Comparison of ENCODE assay signal across 9 cellular contexts in the genomic region with DNA sequence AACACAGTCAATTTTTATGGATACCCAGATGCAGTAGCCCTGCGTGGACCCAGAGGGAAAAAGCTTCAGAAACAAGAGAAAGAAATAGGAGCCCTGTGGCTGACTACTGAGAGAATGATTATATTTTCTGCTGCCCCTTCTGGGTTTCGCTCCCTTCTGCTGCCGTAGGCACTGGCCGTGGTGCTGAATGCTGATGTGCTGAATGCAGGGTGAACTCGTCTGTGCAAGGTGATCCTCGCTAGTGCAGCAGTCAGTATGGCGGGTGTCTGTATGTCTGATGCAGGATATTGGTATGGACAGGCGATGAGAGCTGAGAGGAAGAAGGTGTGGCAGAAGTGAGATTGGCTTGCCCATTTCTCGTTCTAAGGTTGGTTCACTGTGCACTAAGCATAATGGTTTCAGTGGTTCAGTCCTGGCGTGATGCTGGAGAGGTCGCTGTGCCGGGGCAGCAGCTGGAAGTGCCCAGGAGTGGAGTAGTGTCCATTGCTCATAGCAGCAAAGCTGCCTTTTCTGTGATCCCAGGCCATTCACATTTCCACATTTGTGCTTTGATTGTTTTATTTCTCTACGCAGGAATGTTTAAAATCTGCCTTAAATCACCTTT.
A peak's percentile ranks its signal among the peaks of the same experiment; 100 is the strongest.
DNase-seq lines count a peak whose midpoint lies in the region; FAIRE-seq and TF ChIP-seq lines count a peak whose summit lies in the region.
"Had no signal": no experiment of that assay in that cellular context is flagged by ENCODE, and none has a peak within 500 bp of the region (broad histone marks: within the 10 kb centered on the region; RNA-seq: fewer than 3 reads in every experiment).

No MANE protein-coding gene starts in this region.

- no peaks in the 10 kb centered on the region for H3K9me3 Mint-ChIP-seq in activated T-helper 2 cell treated with anti-CD3 and anti-CD28 coated beads, Interferon-gamma antibody, Interleukin-2, Interleukin-4, amounts not matched to agents 10 μg/mL and 5 μg/mL and 100 μg/mL, durations not matched to agents 14 hours and 24 hours and 36 hours

- H3K27ac Mint-ChIP-seq in activated T-helper 2 cell treated with anti-CD3 and anti-CD28 coated beads, Interferon-gamma antibody, Interleukin-2, Interleukin-4, amounts not matched to agents 10 μg/mL and 5 μg/mL and 100 μg/mL, durations not matched to agents 14 hours and 24 hours and 36 hours, result no peak overlapping the region

- TF ChIP-seq POLR2A in H54 (IDR thresholded peaks at IDR 0.05; ENCODE audit: low read depth, low read length) (no peak), NB4 (IDR thresholded peaks at IDR 0.05; ENCODE audit: extremely low read depth, insufficient read length) (no peak)

- H3K4me3 ChIP-seq in NB4 (ENCODE audit: low read depth, low read length) (no peak overlapping the region), cardiac fibroblast (replicated peaks in 1 of 2; ENCODE audit: low read depth in 2 of 2, low read length in 2 of 2) (no peak overlapping the region)

- H3K36me3 Mint-ChIP-seq in activated T-helper 2 cell treated with anti-CD3 and anti-CD28 coated beads, Interferon-gamma antibody, Interleukin-2, Interleukin-4, amounts not matched to agents 10 μg/mL and 5 μg/mL and 100 μg/mL, durations not matched to agents 14 hours and 24 hours and 36 hours (ENCODE audit: low read depth), result no peaks in the 10 kb centered on the region

- FAIRE-seq in H54 (lab: Jason Lieb, UNC), result no peak
- FAIRE-seq: GM18507 had no signal

- no peaks in the 10 kb centered on the region for H3K4me1 Mint-ChIP-seq in activated T-helper 2 cell treated with anti-CD3 and anti-CD28 coated beads, Interferon-gamma antibody, Interleukin-2, Interleukin-4, amounts not matched to agents 10 μg/mL and 5 μg/mL and 100 μg/mL, durations not matched to agents 14 hours and 24 hours and 36 hours (ENCODE audit: low read depth)

- no peak overlapping the region for H3K4me3 Mint-ChIP-seq in activated T-helper 2 cell treated with anti-CD3 and anti-CD28 coated beads, Interferon-gamma antibody, Interleukin-2, Interleukin-4, amounts not matched to agents 10 μg/mL and 5 μg/mL and 100 μg/mL, durations not matched to agents 14 hours and 24 hours and 36 hours (ENCODE audit: low read depth)

- H3K27me3 Mint-ChIP-seq in activated T-helper 2 cell treated with anti-CD3 and anti-CD28 coated beads, Interferon-gamma antibody, Interleukin-2, Interleukin-4, amounts not matched to agents 10 μg/mL and 5 μg/mL and 100 μg/mL, durations not matched to agents 14 hours and 24 hours and 36 hours (ENCODE audit: low read depth), result no peaks in the 10 kb centered on the region

- TF ChIP-seq CTCF in NB4 (IDR thresholded peaks at IDR 0.05; ENCODE audit: low read depth, low read length) (no peak), cardiac fibroblast (IDR thresholded peaks at IDR 0.05; ENCODE audit: low read depth, low read length) (no peak)

- DNase-seq in H54 (ENCODE audit: insufficient read length, low spot score), result peak; percentile 14
- peak; percentile 48 for DNase-seq in NB4 (ENCODE audit: low read depth)
- peak; percentile 33 to 47 for DNase-seq in cardiac fibroblast (ENCODE audit: low read depth in 2 of 2)
- DNase-seq in mucosa of gallbladder (ENCODE audit: low spot score), result peak; percentile 44
- no peak for DNase-seq in NCI-H524 treated with DMSO at 0.1 percent for 48 hours (lab: John Stamatoyannopoulos, UW)
- no peak for DNase-seq in activated T-helper 2 cell treated with anti-CD3 and anti-CD28 coated beads, Interferon-gamma antibody, Interleukin-2, Interleukin-4, amounts not matched to agents 10 μg/mL and 5 μg/mL and 100 μg/mL, durations not matched to agents 14 hours and 24 hours and 36 hours (ENCODE audit: low spot score)
- DNase-seq in SKM-1 treated with dmso at 0.1 percent for 144 hours (lab: John Stamatoyannopoulos, UW; ENCODE audit: unreplicated experiment), result no peak
- DNase-seq in GDM1 (lab: John Stamatoyannopoulos, UW), result no peak

- intact Hi-C loops in activated T-helper 2 cell treated with anti-CD3 and anti-CD28 coated beads, Interferon-gamma antibody, Interleukin-2, Interleukin-4, amounts not matched to agents 10 μg/mL and 5 μg/mL and 100 μg/mL, durations not matched to agents 14 hours and 24 hours and 36 hours (cut with micrococcal nuclease), result no loop called here

Comparison
In these comparisons a context has a peak if more than half of its experiments do, and no peak if none do; other contexts are left out.
1. DNase-seq: peak in H54 (single experiment), NB4 (single experiment), cardiac fibroblast (2 of 2) and mucosa of gallbladder (single experiment); none in NCI-H524 treated with DMSO at 0.1 percent for 48 hours (single experiment), activated T-helper 2 cell treated with anti-CD3 and anti-CD28 coated beads, Interferon-gamma antibody, Interleukin-2, Interleukin-4, amounts not matched to agents 10 μg/mL and 5 μg/mL and 100 μg/mL, durations not matched to agents 14 hours and 24 hours and 36 hours (single experiment), SKM-1 treated with dmso at 0.1 percent for 144 hours (single experiment) and GDM1 (single experiment).